15 cellular contexts compared by ENCODE assay signal in the genomic region with DNA sequence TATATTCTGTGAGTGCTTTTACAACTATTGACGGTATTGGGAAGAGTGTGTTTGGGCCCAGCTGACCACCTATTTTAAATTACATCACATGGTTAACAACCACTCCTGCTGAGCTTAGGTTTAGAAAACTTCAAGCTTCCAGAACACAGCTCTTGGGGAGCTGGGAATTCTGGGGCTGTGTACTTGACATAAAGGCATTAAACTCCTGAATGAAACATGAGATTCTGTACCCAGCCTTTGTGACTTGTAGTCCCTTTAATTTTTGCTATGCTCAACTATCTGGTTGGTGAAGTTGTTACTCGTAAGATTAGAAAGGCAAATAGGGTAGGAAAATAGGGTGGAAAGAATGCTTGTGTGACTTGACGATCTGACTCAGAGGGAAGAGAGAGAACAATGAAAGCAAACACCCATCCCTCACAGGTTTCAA.
DNase-seq lines count a peak whose midpoint lies in the region; TF ChIP-seq lines count a peak whose summit lies in the region.
"Had no signal": no experiment of that assay in that cellular context is flagged by ENCODE, and none has a peak within 500 bp of the region (broad histone marks: within the 10 kb centered on the region; RNA-seq: fewer than 3 reads in every experiment).

No MANE protein-coding gene starts in this region.

- H3K27me3 ChIP-seq in HUES48 (ENCODE audit: control insufficient read depth, insufficient read depth, low read length) (no peaks in the 10 kb centered on the region), adipocyte (replicated peaks; ENCODE audit: control insufficient read depth, insufficient read depth, low read length) (no peaks in the 10 kb centered on the region)
- H3K27me3 ChIP-seq: dorsolateral prefrontal cortex had no signal

- H3K27ac ChIP-seq in HUES48 (ENCODE audit: low read depth, low read length), result peak overlapping the region; percentile 54
- H3K27ac ChIP-seq: dorsolateral prefrontal cortex had no signal

- H3K4me1 ChIP-seq in HUES48 (ENCODE audit: control insufficient read depth, insufficient read depth, low read length) (peaks cover 10% of the 10 kb centered on the region), adipocyte (ENCODE audit: control insufficient read depth, insufficient read depth, low read length) (peaks cover 28% of the 10 kb centered on the region)

- H3K9me3 ChIP-seq in HUES48 (ENCODE audit: control insufficient read depth, insufficient read depth, low read length) (no peaks in the 10 kb centered on the region), adipocyte (ENCODE audit: control insufficient read depth, low read length) (no peaks in the 10 kb centered on the region)

- no peak overlapping the region for H3K9ac ChIP-seq in HUES48 (ENCODE audit: low read depth, low read length)
- H3K9ac ChIP-seq in adipocyte (ENCODE audit: low read length), result no peak overlapping the region

- no peaks in the 10 kb centered on the region for H3K27me3 Mint-ChIP-seq in progenitor cell of endocrine pancreas
- H3K27me3 Mint-ChIP-seq: stimulated activated naive CD8-positive, alpha-beta T cell treated with anti-CD3 and anti-CD28 coated beads, Interleukin-15, Interleukin-2, amounts not matched to agents 100 ng/mL and 50 ng/mL, for 24 hours had no signal

- no peaks in the 10 kb centered on the region for H3K9me3 Mint-ChIP-seq in progenitor cell of endocrine pancreas (ENCODE audit: low read depth)
- H3K9me3 Mint-ChIP-seq: activated naive CD8-positive, alpha-beta T cell treated with anti-CD3 and anti-CD28 coated beads, Interleukin-2, amount 50 U/mL, for 24 hours; natural killer cell treated with Interleukin-12 subunit alpha and Interleukin-12 subunit beta and Interleukin-15 and Interleukin-18, amount 100 ng/mL, for 72 hours; stimulated activated naive CD8-positive, alpha-beta T cell treated with anti-CD3 and anti-CD28 coated beads, Interleukin-15, Interleukin-2, amounts not matched to agents 100 ng/mL and 50 ng/mL, for 24 hours had no signal

- DNase-seq in adipocyte (ENCODE audit: low read depth) (peak; percentile 54), fibroblast of villous mesenchyme (ENCODE audit: low read depth) (peak; percentile 40), progenitor cell of endocrine pancreas (ENCODE audit: low spot score, unreplicated experiment) (no peak), RPMI8226 (no peak), SW480 (ENCODE audit: low spot score) (no peak)
- no peak for DNase-seq in activated CD4-positive, alpha-beta T cell treated with anti-CD3 and anti-CD28 coated beads for 48 hours
- DNase-seq: activated naive CD8-positive, alpha-beta T cell treated with anti-CD3 and anti-CD28 coated beads, Interleukin-2, amount 50 U/mL, for 24 hours; activated T-cell treated with anti-CD3 and anti-CD28 coated beads, Interleukin-2, amount 50 U/mL, for 1 hour; dorsolateral prefrontal cortex; left cardiac atrium; NCI-H1048; NCI-H446 had no signal

- peaks cover 18% of the 10 kb centered on the region for H3K4me1 Mint-ChIP-seq in progenitor cell of endocrine pancreas (ENCODE audit: low read depth)
- H3K4me1 Mint-ChIP-seq: activated naive CD8-positive, alpha-beta T cell treated with anti-CD3 and anti-CD28 coated beads, Interleukin-2, amount 50 U/mL, for 24 hours had no signal

- H3K4me3 ChIP-seq in HUES48 (ENCODE audit: low read depth, low read length) (no peak overlapping the region), adipocyte (ENCODE audit: low read length) (no peak overlapping the region), fibroblast of villous mesenchyme (ENCODE audit: low read depth, low read length) (no peak overlapping the region)
- H3K4me3 ChIP-seq: dorsolateral prefrontal cortex had no signal

- H3K4me3 Mint-ChIP-seq in progenitor cell of endocrine pancreas (ENCODE audit: low read depth), result no peak overlapping the region
- H3K4me3 Mint-ChIP-seq: activated naive CD8-positive, alpha-beta T cell treated with anti-CD3 and anti-CD28 coated beads, Interleukin-2, amount 50 U/mL, for 24 hours; natural killer cell treated with Interleukin-12 subunit alpha and Interleukin-12 subunit beta and Interleukin-15 and Interleukin-18, amount 100 ng/mL, for 72 hours; stimulated activated naive CD8-positive, alpha-beta T cell treated with anti-CD3 and anti-CD28 coated beads, Interleukin-15, Interleukin-2, amounts not matched to agents 100 ng/mL and 50 ng/mL, for 24 hours had no signal

- TF ChIP-seq CTCF in fibroblast of villous mesenchyme (IDR thresholded peaks at IDR 0.05; ENCODE audit: insufficient read depth, low read depth, low read length), result no peak
- TF ChIP-seq CTCF in progenitor cell of endocrine pancreas (IDR thresholded peaks at IDR 0.05; ENCODE audit: unreplicated experiment), result no peak

- H3K36me3 ChIP-seq in HUES48 (ENCODE audit: control insufficient read depth, insufficient read depth, low read length) (no peaks in the 10 kb centered on the region), adipocyte (ENCODE audit: control insufficient read depth, insufficient read depth, low read length, severe bottlenecking) (no peaks in the 10 kb centered on the region)

- peak overlapping the region; percentile 4 for H3K27ac Mint-ChIP-seq in progenitor cell of endocrine pancreas
- H3K27ac Mint-ChIP-seq: activated naive CD8-positive, alpha-beta T cell treated with anti-CD3 and anti-CD28 coated beads, Interleukin-2, amount 50 U/mL, for 24 hours; natural killer cell treated with Interleukin-12 subunit alpha and Interleukin-12 subunit beta and Interleukin-15 and Interleukin-18, amount 100 ng/mL, for 72 hours; stimulated activated naive CD8-positive, alpha-beta T cell treated with anti-CD3 and anti-CD28 coated beads, Interleukin-15, Interleukin-2, amounts not matched to agents 100 ng/mL and 50 ng/mL, for 24 hours had no signal

- no peaks in the 10 kb centered on the region for H3K36me3 Mint-ChIP-seq in progenitor cell of endocrine pancreas (ENCODE audit: insufficient read depth)
- H3K36me3 Mint-ChIP-seq: natural killer cell treated with Interleukin-12 subunit alpha and Interleukin-12 subunit beta and Interleukin-15 and Interleukin-18, amount 100 ng/mL, for 72 hours had no signal

Comparison
In these comparisons a context has a peak if more than half of its experiments do, and no peak if none do; other contexts are left out.
1. DNase-seq: peak in adipocyte (single experiment) and fibroblast of villous mesenchyme (single experiment); none in progenitor cell of endocrine pancreas (single experiment), RPMI8226 (single experiment), SW480 (single experiment) and activated CD4-positive, alpha-beta T cell treated with anti-CD3 and anti-CD28 coated beads for 48 hours (single experiment).